11 cellular contexts compared by ENCODE assay signal in genomic region chr11:43989162-43989961, GRCh38. TPM values are rescaled to one million over a fixed set of nuclear protein-coding genes. Genes with fewer than 3 reads are reported as not detected.
DNase-seq lines count a peak whose midpoint lies in the region; ATAC-seq, FAIRE-seq and TF ChIP-seq lines count a peak whose summit lies in the region.
"Had no signal": no experiment of that assay in that cellular context is flagged by ENCODE, and none has a peak within 500 bp of the region (broad histone marks: within the 10 kb centered on the region; RNA-seq: fewer than 3 reads in every experiment).

No MANE protein-coding gene starts in this region.

- no peaks in the 10 kb centered on the region for H3K9me3 Mint-ChIP-seq in immature natural killer cell

- no peak for FAIRE-seq in RCC 7860 (lab: Jason Lieb, UNC)

- TF ChIP-seq CTCF in lung (IDR thresholded peaks at IDR 0.05; ENCODE audit: control extremely low read depth, extremely low read depth) = no peak
- TF ChIP-seq CTCF in transverse colon (IDR thresholded peaks at IDR 0.05) = no peak

- H3K9me3 ChIP-seq in duodenal mucosa (ENCODE audit: control insufficient read depth in 1 of 2, low read length in 2 of 2) (no peaks in the 10 kb centered on the region), lung (ENCODE audit: control insufficient read depth in 2 of 2, insufficient read depth in 1 of 2, low read length in 1 of 2) (no peaks in the 10 kb centered on the region), transverse colon (no peaks in the 10 kb centered on the region)

- H3K9ac ChIP-seq in duodenal mucosa (ENCODE audit: low read depth in 1 of 2, low read length in 2 of 2) = no peak overlapping the region

- H3K27ac ChIP-seq in duodenal mucosa (ENCODE audit: low read depth, low read length) = peak overlapping the region; percentile 5
- H3K27ac ChIP-seq in lung (ENCODE audit: low read depth in 1 of 2, low read length in 1 of 2) = peak overlapping the region; percentile 17 to 26
- peak overlapping the region; percentile 60 to 81 (median 68) for H3K27ac ChIP-seq in transverse colon

- ATAC-seq in lung (ENCODE audit: insufficient read depth, low FRiP score) = no peak
- ATAC-seq in GM18517 (IDR thresholded peaks at IDR 0.05; ENCODE audit: unreplicated experiment) = no peak

- no peaks in the 10 kb centered on the region for H3K4me1 Mint-ChIP-seq in immature natural killer cell

- TF ChIP-seq POLR2A in transverse colon (IDR thresholded peaks at IDR 0.05) = no peak

- TF ChIP-seq EP300 in transverse colon (IDR thresholded peaks at IDR 0.05; ENCODE audit: low read depth) = no peak

- peaks cover 2 to 16% (median 3%) of the 10 kb centered on the region in 3 donors for H3K27me3 Mint-ChIP-seq in immature natural killer cell (ENCODE audit: low read depth in 3 of 3)

- H3K4me1 ChIP-seq in duodenal mucosa (ENCODE audit: control insufficient read depth in 1 of 2, insufficient read depth in 2 of 2, low read length in 2 of 2) (peaks cover 20 to 31% of the 10 kb centered on the region in 2 donors), lung (ENCODE audit: control insufficient read depth in 2 of 2, insufficient read depth in 2 of 2, low read length in 2 of 2) (peaks cover 0 to 37% of the 10 kb centered on the region in 2 donors), transverse colon (peaks cover 4 to 26% (median 8%) of the 10 kb centered on the region in 4 donors)

- H3K4me3 ChIP-seq in duodenal mucosa (ENCODE audit: low read depth in 1 of 2, low read length in 2 of 2) = no peak overlapping the region
- H3K4me3 ChIP-seq in lung = no peak overlapping the region
- no peak overlapping the region for H3K4me3 ChIP-seq in transverse colon

- WGBS in lung, 2 donors = 35 to 49% methylated on average over 11 of the region's 11 CpGs
- WGBS in transverse colon (ENCODE audit: low coverage in 1 of 2), 2 donors = 42 to 53% methylated on average over 2 to 11 of the region's 11 CpGs

- no peak overlapping the region for H3K4me3 Mint-ChIP-seq in immature natural killer cell

- peak; percentile 35 for DNase-seq in NCI-H82 treated with DMSO at 0.1 percent for 48 hours (lab: John Stamatoyannopoulos, UW; ENCODE audit: unreplicated experiment)
- DNase-seq in lung (ENCODE audit: low spot score) = no peak
- DNase-seq in transverse colon = no peak
- DNase-seq in RCC 7860 (ENCODE audit: low spot score) = no peak
- no peak for DNase-seq in immature natural killer cell
- no peak for DNase-seq in NCI-H446 treated with DMSO at 0.1 percent for 48 hours (lab: John Stamatoyannopoulos, UW)
- DNase-seq: activated CD4-positive, alpha-beta T cell treated with anti-CD3 and anti-CD28 coated beads for 1 hour; activated gamma-delta T cell treated with Interleukin-2 at 50 U/mL for 16 hours; DMS79 had no signal

- H3K27me3 ChIP-seq in duodenal mucosa (ENCODE audit: control insufficient read depth in 1 of 2, insufficient read depth in 2 of 2, low read length in 2 of 2) (no peaks in the 10 kb centered on the region), lung (ENCODE audit: control insufficient read depth, insufficient read depth) (no peaks in the 10 kb centered on the region), transverse colon (no peaks in the 10 kb centered on the region)

- in situ Hi-C loops in transverse colon (cut with MboI; ENCODE audit: low pct_ligation_motif_present in 1 of 4, low pct_unique_long_range_greater_than_20kb in 1 of 4, low sequenced_read_pairs in 3 of 4) = no loop called here

- H3K27ac Mint-ChIP-seq in immature natural killer cell = no peak overlapping the region

- intact Hi-C loops in transverse colon (cut with DNase I; ENCODE audit: low total_unique reads) = no loop called here

- no peaks in the 10 kb centered on the region for H3K36me3 Mint-ChIP-seq in immature natural killer cell

- no peaks in the 10 kb centered on the region for H3K36me3 ChIP-seq in duodenal mucosa (ENCODE audit: control insufficient read depth in 1 of 2, insufficient read depth in 2 of 2, low read length in 2 of 2)
- H3K36me3 ChIP-seq in lung (ENCODE audit: control insufficient read depth in 2 of 2, insufficient read depth in 2 of 2, low read length in 2 of 2) = no peaks in the 10 kb centered on the region
- no peaks in the 10 kb centered on the region for H3K36me3 ChIP-seq in transverse colon

RNA-seq across cellular contexts. Expression of gene C11orf96, which starts 46.9 kb away (rescaled TPM):
- total RNA-seq in lung = 100 to 1,000 TPM in 1 of 2 donors, 10 to 100 TPM in 1; 29.0 to 103 TPM
- polyA plus RNA-seq in lung = 100 to 1,000 TPM; 110 to 165 TPM
- total RNA-seq in transverse colon = 100 to 1,000 TPM in 2 of 4 donors, 10 to 100 TPM in 2; 20.6 to 305 (median 134) TPM
- not detected for polyA plus RNA-seq in immature natural killer cell

RNA-seq across cellular contexts. Expression of gene ACCSL, which starts 58.4 kb away (rescaled TPM):
- total RNA-seq in lung = under 1 TPM in 1 of 2 donors, not detected in 1; 0.14 TPM
- under 1 TPM in 1 of 2 donors, not detected in 1; 0.02 TPM for polyA plus RNA-seq in lung
- not detected for total RNA-seq in transverse colon
- not detected for polyA plus RNA-seq in immature natural killer cell

Comparison
In these comparisons a context has a peak if more than half of its experiments do, and no peak if none do; other contexts are left out.
1. H3K27ac ChIP-seq: peak in every context shown above with its lines; median percentile 68 in transverse colon; 22 in lung; 5 in duodenal mucosa.